ENCODE assay signal across 15 cellular contexts in genomic region chr17:14470417-14470816, GRCh38.
DNase-seq lines count a peak whose midpoint lies in the region; ATAC-seq, FAIRE-seq and TF ChIP-seq lines count a peak whose summit lies in the region.
"Had no signal": no experiment of that assay in that cellular context is flagged by ENCODE, and none has a peak within 500 bp of the region (broad histone marks: within the 10 kb centered on the region; RNA-seq: fewer than 3 reads in every experiment).

No MANE protein-coding gene starts in this region.

- no peak overlapping the region for H3K9ac ChIP-seq in HepG2 (ENCODE audit: insufficient read depth, low read depth, low read length)

- no peak for TF ChIP-seq RAD21 in HepG2 (CRISPR knock-in tag; IDR thresholded peaks at IDR 0.05)

- no peak overlapping the region for H3K4me3 ChIP-seq in HepG2 (replicated peaks in 1 of 3; ENCODE audit: insufficient read depth in 1 of 3, low read depth in 2 of 3, low read length in 3 of 3)
- no peak overlapping the region for H3K4me3 ChIP-seq in right lobe of liver
- H3K4me3 ChIP-seq in brain microvascular endothelial cell (ENCODE audit: low read depth, low read length), result no peak overlapping the region

- no peak for FAIRE-seq in HepG2 (lab: Jason Lieb, UNC)

- BruUV-seq in HepG2 (replicated peaks; lab: Mats Ljungman, UMichigan), result no TSS peak

- CTCF ChIA-PET in HepG2 (lab: Yijun Ruan, JAX; ENCODE audit: low intra/inter-chr PET ratio, low total read pairs), result no interaction called here

- H3K27ac ChIP-seq in HepG2 (ENCODE audit: extremely low read length, insufficient read depth, low read length), result no peak overlapping the region
- no peak overlapping the region for H3K27ac ChIP-seq in right lobe of liver
- peak overlapping the region; percentile 58 for H3K27ac ChIP-seq in brain microvascular endothelial cell

- H3K4me1 ChIP-seq in HepG2 (ENCODE audit: insufficient read depth, low read length) (peaks cover 25% of the 10 kb centered on the region), right lobe of liver (no peaks in the 10 kb centered on the region)

- H3K27me3 ChIP-seq in HepG2 (ENCODE audit: control insufficient read depth in 1 of 2, insufficient read depth in 2 of 2, low read length in 2 of 2) (no peaks in the 10 kb centered on the region), right lobe of liver (no peaks in the 10 kb centered on the region), brain microvascular endothelial cell (replicated peaks) (no peaks in the 10 kb centered on the region)

- H2AFZ ChIP-seq in HepG2 (ENCODE audit: low read length), result no peak overlapping the region

- intact Hi-C loops in HepG2 (cut with micrococcal nuclease; ENCODE audit: unreplicated experiment) (no loop called here), right lobe of liver (cut with DNase I) (no loop called here)

- H3K9me3 ChIP-seq in HepG2 (ENCODE audit: low read length), result no peaks in the 10 kb centered on the region
- H3K9me3 ChIP-seq in right lobe of liver, result no peaks in the 10 kb centered on the region

- peaks cover 2% of the 10 kb centered on the region for H3K79me2 ChIP-seq in HepG2 (ENCODE audit: insufficient read depth, low read length)

- peaks cover 12 to 58% of the 10 kb centered on the region in 2 experiments for H3K36me3 ChIP-seq in HepG2 (replicated peaks in 1 of 2; ENCODE audit: control insufficient read depth in 1 of 2, insufficient read depth in 2 of 2, low read length in 2 of 2)
- no peaks in the 10 kb centered on the region for H3K36me3 ChIP-seq in right lobe of liver
- no peaks in the 10 kb centered on the region for H3K36me3 ChIP-seq in brain microvascular endothelial cell (replicated peaks)

- no peaks in the 10 kb centered on the region for H4K20me1 ChIP-seq in HepG2 (ENCODE audit: insufficient read depth, low read length)

- TF ChIP-seq CTCF in HepG2 (CRISPR knock-in tag; IDR thresholded peaks at IDR 0.05) (no peak), right lobe of liver (IDR thresholded peaks at IDR 0.05) (no peak), brain microvascular endothelial cell (IDR thresholded peaks at IDR 0.05; ENCODE audit: low read depth, low read length, missing control alignments) (no peak)

- H3K4me2 ChIP-seq in HepG2 (ENCODE audit: low read depth, low read length), result 0 out of 2 replicates have a peak overlapping the region, but pooled peaks have one; percentile 1

- WGBS in HepG2 (ENCODE audit: low lambda C conversion rate), result 92% methylated on average over 4 of the region's 4 CpGs
- WGBS in right lobe of liver (ENCODE audit: insufficient coverage, low coverage, low lambda C conversion rate, missing lambda C conversion rate), result 84% methylated on average over 3 of the region's 4 CpGs

- DNase-seq in HepG2 (ENCODE audit: low spot score) (no peak), right lobe of liver (no peak), brain microvascular endothelial cell (no peak), myocyte (ENCODE audit: low read depth) (peak; percentile 2), globus pallidus (ENCODE audit: low spot score) (no peak), NCI-H524 treated with DMSO at 0.1 percent for 48 hours (lab: John Stamatoyannopoulos, UW) (no peak)
- DNase-seq in effector CD4-positive, alpha-beta T cell, result no peak
- no peak for DNase-seq in stimulated activated CD4-positive, alpha-beta T cell treated with anti-CD3 and anti-CD28 coated beads, Interleukin-12 subunit alpha, Interleukin-12 subunit beta, amount 100 ng/mL, for 4 hours
- DNase-seq: 8988T, COR-L47, NCI-H1105, NCI-H1694, NCI-H510A treated with DMSO at 0.1 percent for 48 hours, Right ventricle myocardium superior had no signal

- POLR2A ChIA-PET in HepG2 (lab: Yijun Ruan, JAX), result interaction anchor here (1.1 to 1.3 kb wide), 2 partner anchors 97 to 170 kb away, joined by 3 to 5 read pairs; partner anchors contain the start of gene HS3ST3B1

- in situ Hi-C loops in HepG2 (cut with HindIII; ENCODE audit: extremely low pct_ligation_motif_present, low pct_unique_long_range_greater_than_20kb), result no loop called here
- in situ Hi-C loops in brain microvascular endothelial cell (cut with HindIII; ENCODE audit: low pct_ligation_motif_present, low sequenced_read_pairs), result no loop called here

- ATAC-seq in HepG2 (peak; percentile 52), right lobe of liver (no peak)
- ATAC-seq: Panc1 had no signal

- TF ChIP-seq POLR2A in HepG2 (IDR thresholded peaks at IDR 0.05; ENCODE audit: insufficient read depth in 1 of 2, low read depth in 2 of 2, low read length in 2 of 2) (no peak), right lobe of liver (IDR thresholded peaks at IDR 0.05) (no peak)

- TF ChIP-seq EP300 in HepG2 (IDR thresholded peaks at IDR 0.05; ENCODE audit: low read depth in 2 of 2, low read length in 2 of 2), result no peak
- no peak for TF ChIP-seq EP300 in HepG2 (CRISPR knock-in tag; IDR thresholded peaks at IDR 0.05; ENCODE audit: borderline replicate concordance)

TF ChIP-seq in HepG2, 621 proteins besides CTCF, POLR2A, EP300 and RAD21:
- TF ChIP-seq MYC (CRISPR knock-in tag; IDR thresholded peaks at IDR 0.05; ENCODE audit: borderline replicate concordance) (no peak), CBX5 (CRISPR knock-in tag; IDR thresholded peaks at IDR 0.05; ENCODE audit: borderline replicate concordance) (no peak), ZFX (CRISPR knock-in tag; IDR thresholded peaks at IDR 0.05; ENCODE audit: low read depth) (peak; percentile 9; the same call in 1 of the 2 replicates)
TF ChIP-seq in HepG2: peak in this region for 1.
